ENCODE assay signal across 23 cellular contexts in genomic region chr2:11993749-11994148, GRCh38.
"Had no signal": no experiment of that assay in that cellular context is flagged by ENCODE, and none has a peak within 500 bp of the region (broad histone marks: within the 10 kb centered on the region; RNA-seq: fewer than 3 reads in every experiment).

No MANE protein-coding gene starts in this region.

- ATAC-seq: HepG2 had no signal

- H3K4me3 ChIP-seq: PC-9, Peyer's patch, SJSA1, SK-N-MC had no signal

- H3K36me3 ChIP-seq: Peyer's patch, SJSA1 had no signal

- H3K27ac ChIP-seq: KMS-11, PC-9, Peyer's patch, SJSA1, SK-N-MC had no signal

- DNase-seq: IMR-90, Kasumi-1, MM.1S, NCI-H1092 treated with DMSO at 0.1 percent for 48 hours, NCI-H1417, NCI-H1436 treated with DMSO at 0.1 percent for 48 hours, NCI-H1694, NCI-H187 treated with DMSO at 0.1 percent for 48 hours, NCI-H2029 treated with DMSO at 0.1 percent for 48 hours, NCI-H2227 treated with DMSO at 0.1 percent for 48 hours, NCI-H446, NCI-H510A, NCI-H524 treated with DMSO at 0.1 percent for 48 hours, NCI-H69, NCI-H774, PC-9, Peyer's patch, Right ventricle myocardium superior, SIG-M5 had no signal

- H2AFZ ChIP-seq: PC-9 had no signal

- H3K4me1 ChIP-seq: Peyer's patch had no signal

- H3K9me3 ChIP-seq: Peyer's patch had no signal

- H3K4me2 ChIP-seq: KMS-11, PC-9 had no signal

- FAIRE-seq: HepG2 had no signal

- H3K9ac ChIP-seq: KMS-11 had no signal

- H3K27me3 ChIP-seq: Peyer's patch, SJSA1 had no signal
